In the genomic region with DNA sequence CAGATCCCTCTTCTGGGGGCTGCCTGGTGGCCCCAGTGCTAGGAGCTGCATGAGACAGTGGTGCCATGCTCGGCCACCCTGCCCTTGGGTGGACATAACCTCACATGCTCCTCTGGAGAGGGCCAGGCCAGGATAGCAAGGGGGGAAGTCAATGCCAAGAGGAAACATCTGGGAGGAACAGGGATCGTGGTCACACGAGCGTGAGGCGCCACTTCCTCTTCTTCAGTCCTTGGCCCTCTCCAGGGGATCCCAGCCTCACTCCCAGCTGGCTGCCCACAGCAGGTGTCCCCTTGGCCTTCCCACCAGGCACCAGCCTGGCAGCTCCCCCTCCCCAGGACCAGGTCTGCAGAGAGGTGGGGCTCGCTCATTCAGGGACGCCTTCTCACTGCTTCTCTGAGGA, we compare ENCODE assay signal across 1 cellular context.
TF ChIP-seq lines count a peak whose summit lies in the region.

No MANE protein-coding gene starts in this region.

TF ChIP-seq in H1, 55 proteins besides CTCF, POLR2A, EP300 and RAD21 (continued from another document):
- TF ChIP-seq GABPA (IDR thresholded peaks at IDR 0.05; ENCODE audit: borderline replicate concordance, insufficient read depth, low read length) (no peak), NANOG (IDR thresholded peaks at IDR 0.05; ENCODE audit: insufficient read depth, low read depth, low read length, poor library complexity, severe bottlenecking) (no peak), BACH1 (IDR thresholded peaks at IDR 0.05; ENCODE audit: low read length) (no peak), SIX5 (IDR thresholded peaks at IDR 0.05; ENCODE audit: low read depth, low read length) (no peak), CBX5 (IDR thresholded peaks at IDR 0.05; ENCODE audit: low read depth, low read length) (no peak), CHD2 (IDR thresholded peaks at IDR 0.05; ENCODE audit: low read length) (no peak), RFX5 (IDR thresholded peaks at IDR 0.05; ENCODE audit: borderline replicate concordance, low read depth, low read length) (no peak), SAP30 (IDR thresholded peaks at IDR 0.05; ENCODE audit: insufficient read depth, insufficient replicate concordance, low read length) (no peak), CHD1 (IDR thresholded peaks at IDR 0.05; ENCODE audit: low read depth, low read length) (no peak), RXRA (IDR thresholded peaks at IDR 0.05; ENCODE audit: insufficient read depth, low read depth, low read length) (no peak), PHF8 (conservative IDR thresholded peaks at IDR 0.05; ENCODE audit: low read depth, low read length) (no peak), SRF (IDR thresholded peaks at IDR 0.05; ENCODE audit: low read depth, low read length) (no peak), RBBP5 (IDR thresholded peaks at IDR 0.05; ENCODE audit: borderline replicate concordance, low read depth, low read length) (no peak), JUND (IDR thresholded peaks at IDR 0.05; ENCODE audit: low read length) (no peak), SP2 (IDR thresholded peaks at IDR 0.05; ENCODE audit: low read length) (no peak), CEBPB (IDR thresholded peaks at IDR 0.05; ENCODE audit: low read depth, low read length) (no peak)
- TF ChIP-seq, protein P1, sequence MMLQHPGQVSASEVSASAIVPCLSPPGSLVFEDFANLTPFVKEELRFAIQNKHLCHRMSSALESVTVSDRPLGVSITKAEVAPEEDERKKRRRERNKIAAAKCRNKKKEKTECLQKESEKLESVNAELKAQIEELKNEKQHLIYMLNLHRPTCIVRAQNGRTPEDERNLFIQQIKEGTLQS (IDR thresholded peaks at IDR 0.05; ENCODE audit: insufficient read depth, low read depth, low read length) = no peak
- TF ChIP-seq, protein P2, sequence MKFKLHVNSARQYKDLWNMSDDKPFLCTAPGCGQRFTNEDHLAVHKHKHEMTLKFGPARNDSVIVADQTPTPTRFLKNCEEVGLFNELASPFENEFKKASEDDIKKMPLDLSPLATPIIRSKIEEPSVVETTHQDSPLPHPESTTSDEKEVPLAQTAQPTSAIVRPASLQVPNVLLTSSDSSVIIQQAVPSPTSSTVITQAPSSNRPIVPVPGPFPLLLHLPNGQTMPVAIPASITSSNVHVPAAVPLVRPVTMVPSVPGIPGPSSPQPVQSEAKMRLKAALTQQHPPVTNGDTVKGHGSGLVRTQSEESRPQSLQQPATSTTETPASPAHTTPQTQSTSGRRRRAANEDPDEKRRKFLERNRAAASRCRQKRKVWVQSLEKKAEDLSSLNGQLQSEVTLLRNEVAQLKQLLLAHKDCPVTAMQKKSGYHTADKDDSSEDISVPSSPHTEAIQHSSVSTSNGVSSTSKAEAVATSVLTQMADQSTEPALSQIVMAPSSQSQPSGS (IDR thresholded peaks at IDR 0.05; ENCODE audit: low read length) = no peak
